In the genomic region with DNA sequence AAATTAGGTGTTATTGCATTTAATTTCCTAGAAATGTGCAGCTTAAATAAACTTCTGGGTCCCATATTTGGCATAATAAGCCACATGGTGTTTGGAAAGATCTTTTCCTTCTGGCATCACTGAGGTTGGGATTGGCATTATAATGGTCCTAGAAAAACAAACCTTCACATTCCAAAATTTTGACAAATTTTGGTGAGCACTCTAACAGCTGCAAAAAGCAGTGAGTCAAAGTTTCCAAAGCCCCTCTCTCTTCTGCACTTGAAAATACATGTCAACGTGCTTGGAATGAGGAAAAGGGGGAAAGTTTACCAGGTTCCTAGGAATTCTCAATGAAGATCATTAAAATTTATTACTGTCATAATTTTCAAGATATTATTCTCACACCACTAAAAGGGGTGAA, we compare ENCODE assay signal across 12 cellular contexts.
A peak's percentile ranks its signal among the peaks of the same experiment; 100 is the strongest.
DNase-seq lines count a peak whose midpoint lies in the region; ATAC-seq and TF ChIP-seq lines count a peak whose summit lies in the region.
"Had no signal": no experiment of that assay in that cellular context is flagged by ENCODE, and none has a peak within 500 bp of the region (broad histone marks: within the 10 kb centered on the region; RNA-seq: fewer than 3 reads in every experiment).

No MANE protein-coding gene starts in this region.

- H3K9ac ChIP-seq in fibroblast of lung (ENCODE audit: insufficient read depth, low read length): no peak overlapping the region
- H3K9ac ChIP-seq: SK-N-SH had no signal

- H3K9me3 ChIP-seq in SJSA1 (replicated peaks) (no peaks in the 10 kb centered on the region), fibroblast of lung (ENCODE audit: control insufficient read depth, insufficient read depth, low read depth, low read length) (no peaks in the 10 kb centered on the region)
- H3K9me3 ChIP-seq: prostate gland, SK-N-SH, testis had no signal

- peaks cover 84% of the 10 kb centered on the region for H3K4me1 Mint-ChIP-seq in stimulated activated naive CD8-positive, alpha-beta T cell treated with anti-CD3 and anti-CD28 coated beads, Interleukin-15, amount 100 ng/mL, for 72 hours

- H3K4me3 Mint-ChIP-seq in stimulated activated naive CD8-positive, alpha-beta T cell treated with anti-CD3 and anti-CD28 coated beads, Interleukin-15, amount 100 ng/mL, for 72 hours: peak overlapping the region in 1 of 2 donors; percentile 61

- DNase-seq in HCEC 1CT: peak; percentile 79
- peak; percentile 51 to 74 for DNase-seq in SJSA1 (ENCODE audit: low read depth in 1 of 2, low spot score in 2 of 2)
- DNase-seq in fibroblast of lung (ENCODE audit: low read depth in 2 of 2): peak; percentile 70 to 88
- no peak for DNase-seq in stimulated activated naive CD8-positive, alpha-beta T cell treated with anti-CD3 and anti-CD28 coated beads, Interleukin-15, amount 100 ng/mL, for 72 hours
- DNase-seq in KBM-7: no peak
- DNase-seq: islet precursor cell, NCI-H2171, SK-N-SH, testis had no signal

- H3K36me3 ChIP-seq in SJSA1 (no peaks in the 10 kb centered on the region), fibroblast of lung (ENCODE audit: control insufficient read depth, insufficient read depth, low read length) (no peaks in the 10 kb centered on the region)
- H3K36me3 ChIP-seq: prostate gland had no signal

- no peak for TF ChIP-seq CTCF in fibroblast of lung (conservative IDR thresholded peaks at IDR 0.05 in 1 of 2, IDR thresholded peaks at IDR 0.05 in 1 of 2; ENCODE audit: low read depth in 1 of 2, low read length in 2 of 2)

- H3K27me3 ChIP-seq in SJSA1 (replicated peaks) (no peaks in the 10 kb centered on the region), fibroblast of lung (ENCODE audit: control insufficient read depth, insufficient read depth, low read length) (no peaks in the 10 kb centered on the region)
- H3K27me3 ChIP-seq: testis had no signal

- H3K79me2 ChIP-seq in fibroblast of lung (ENCODE audit: control insufficient read depth, insufficient read depth, low read length): no peaks in the 10 kb centered on the region

- peaks cover 73% of the 10 kb centered on the region for H3K4me1 ChIP-seq in SJSA1 (replicated peaks)
- H3K4me1 ChIP-seq in fibroblast of lung (ENCODE audit: control insufficient read depth, extremely low read depth, insufficient read depth, low read length): peaks cover 6% of the 10 kb centered on the region
- H3K4me1 ChIP-seq: testis had no signal

- H3K27me3 Mint-ChIP-seq in stimulated activated naive CD8-positive, alpha-beta T cell treated with anti-CD3 and anti-CD28 coated beads, Interleukin-15, amount 100 ng/mL, for 72 hours: no peaks in the 10 kb centered on the region

- no peak for ATAC-seq in stimulated activated naive CD8-positive, alpha-beta T cell treated with anti-CD3 and anti-CD28 coated beads, Interleukin-15, amount 100 ng/mL, for 72 hours
- ATAC-seq in GM18502 (IDR thresholded peaks at IDR 0.05; ENCODE audit: poor library complexity, unreplicated experiment) (no peak), GM18520 (IDR thresholded peaks at IDR 0.05; ENCODE audit: unreplicated experiment) (no peak)

- H4K20me1 ChIP-seq in fibroblast of lung (ENCODE audit: control insufficient read depth, extremely low read depth, insufficient read depth, low read length): no peaks in the 10 kb centered on the region

- no peak overlapping the region for H2AFZ ChIP-seq in fibroblast of lung (ENCODE audit: low read length)

- in situ Hi-C loops in KBM-7 (cut with MboI; ENCODE audit: low pct_unique_long_range_greater_than_20kb, low sequenced_read_pairs): no loop called here

- H3K27ac ChIP-seq in SJSA1: peak overlapping the region; percentile 85
- H3K27ac ChIP-seq in fibroblast of lung (ENCODE audit: insufficient read depth, low read length): peak overlapping the region; percentile 52
- H3K27ac ChIP-seq: prostate gland had no signal

- H3K4me3 ChIP-seq in SJSA1 (no peak overlapping the region), fibroblast of lung (replicated peaks in 1 of 4; ENCODE audit: control extremely low read depth in 1 of 4, insufficient read depth in 1 of 4, low read depth in 3 of 4, low read length in 4 of 4) (no peak overlapping the region)
- H3K4me3 ChIP-seq: prostate gland, testis had no signal

- H3K4me2 ChIP-seq in fibroblast of lung (ENCODE audit: extremely low read depth, insufficient read depth, low read length): no peak overlapping the region

- peak overlapping the region; percentile 23 to 83 for H3K27ac Mint-ChIP-seq in stimulated activated naive CD8-positive, alpha-beta T cell treated with anti-CD3 and anti-CD28 coated beads, Interleukin-15, amount 100 ng/mL, for 72 hours

- H3K9me3 Mint-ChIP-seq in stimulated activated naive CD8-positive, alpha-beta T cell treated with anti-CD3 and anti-CD28 coated beads, Interleukin-15, amount 100 ng/mL, for 72 hours: peaks cover 15 to 16% of the 10 kb centered on the region in 2 donors

Comparison
In these comparisons a context has a peak if more than half of its experiments do, and no peak if none do; other contexts are left out.
1. DNase-seq: peak in HCEC 1CT (single experiment), SJSA1 (2 of 2) and fibroblast of lung (2 of 2); none in stimulated activated naive CD8-positive, alpha-beta T cell treated with anti-CD3 and anti-CD28 coated beads, Interleukin-15, amount 100 ng/mL, for 72 hours (0 of 2) and KBM-7 (single experiment).